ENCODE assay signal across 11 cellular contexts in the genomic region with DNA sequence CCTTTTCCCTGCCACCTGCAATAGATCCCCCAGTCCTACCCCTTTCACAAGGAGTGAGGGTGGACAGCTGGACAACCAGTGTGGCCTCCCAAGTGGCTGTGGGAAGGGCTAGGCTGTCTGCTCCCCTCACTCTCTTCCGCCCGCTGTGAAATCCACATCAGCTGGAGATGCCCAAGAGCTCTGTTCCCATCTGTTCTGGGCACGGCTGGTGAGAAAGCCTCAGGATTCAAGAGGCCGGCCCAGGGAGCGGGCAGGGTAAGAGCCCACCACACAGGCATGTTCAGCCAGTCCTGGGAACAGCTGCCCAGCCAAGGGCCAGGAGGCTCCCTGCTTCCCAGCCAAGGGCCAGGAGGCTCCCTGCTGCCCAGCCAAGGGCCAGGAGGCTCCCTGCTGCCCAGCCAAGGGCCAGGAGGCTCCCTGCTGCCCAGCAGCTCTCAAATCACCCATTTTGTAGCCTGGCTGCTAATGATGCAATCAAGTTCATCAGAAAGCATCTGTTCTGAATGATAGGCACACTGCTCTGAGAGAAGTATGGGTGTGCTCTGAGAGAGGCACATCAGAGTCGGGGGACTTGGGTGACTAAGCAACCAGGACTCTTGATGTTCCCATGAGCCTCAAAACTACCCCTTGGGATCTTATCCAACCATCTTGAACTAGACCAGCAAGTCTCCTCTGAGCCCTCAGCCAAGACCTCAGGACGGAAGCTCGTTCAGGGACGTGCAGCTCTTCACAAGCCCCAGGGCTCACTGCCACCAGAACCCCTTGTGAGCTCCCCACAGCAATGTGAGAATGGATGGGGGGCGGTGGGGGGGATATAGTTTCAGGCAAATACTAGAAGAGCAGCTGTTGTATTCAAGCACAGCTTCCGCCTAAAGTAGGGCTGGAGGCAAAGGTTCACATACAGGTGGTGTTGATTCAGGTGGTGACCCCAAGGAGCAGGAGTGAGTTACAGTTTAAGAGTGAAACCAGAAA. TPM values are rescaled to one million over a fixed set of nuclear protein-coding genes. Genes with fewer than 3 reads are reported as not detected.
DNase-seq lines count a peak whose midpoint lies in the region; ATAC-seq and TF ChIP-seq lines count a peak whose summit lies in the region.
"Had no signal": no experiment of that assay in that cellular context is flagged by ENCODE, and none has a peak within 500 bp of the region (broad histone marks: within the 10 kb centered on the region; RNA-seq: fewer than 3 reads in every experiment).

No MANE protein-coding gene starts in this region.

- ATAC-seq in GM18505 (IDR thresholded peaks at IDR 0.05; ENCODE audit: unreplicated experiment) (peak; percentile 32), GM21447 (IDR thresholded peaks at IDR 0.05; ENCODE audit: unreplicated experiment) (peak; percentile 40), HG03159 (IDR thresholded peaks at IDR 0.05; ENCODE audit: unreplicated experiment) (peak; percentile 46), GM19324 (IDR thresholded peaks at IDR 0.05; ENCODE audit: low FRiP score, unreplicated experiment) (no peak)

- H3K9me3 ChIP-seq in left ventricle myocardium inferior (replicated peaks): no peaks in the 10 kb centered on the region
- no peaks in the 10 kb centered on the region for H3K9me3 ChIP-seq in effector memory CD4-positive, alpha-beta T cell (ENCODE audit: control insufficient read depth, low read length)

- DNase-seq in left ventricle myocardium inferior: no peak
- no peak for DNase-seq in H7
- no peak for DNase-seq in effector memory CD4-positive, alpha-beta T cell
- DNase-seq in ACHN: no peak
- DNase-seq: Calu3, NCI-H1092 had no signal

- H3K27me3 ChIP-seq in left ventricle myocardium inferior (ENCODE audit: low read depth): peaks cover 57% of the 10 kb centered on the region
- H3K27me3 ChIP-seq in H7 (ENCODE audit: control insufficient read depth, insufficient read depth, low read length): no peaks in the 10 kb centered on the region
- H3K27me3 ChIP-seq in effector memory CD4-positive, alpha-beta T cell (replicated peaks; ENCODE audit: control insufficient read depth, insufficient read depth, low read length, poor library complexity, severe bottlenecking): no peaks in the 10 kb centered on the region

- TF ChIP-seq POLR2A in GM18505 (IDR thresholded peaks at IDR 0.05; ENCODE audit: borderline replicate concordance, extremely low read depth, insufficient read depth, insufficient read length): no peak

- H3K4me3 ChIP-seq in left ventricle myocardium inferior (no peak overlapping the region), H7 (ENCODE audit: insufficient read depth, low read depth, low read length) (no peak overlapping the region)
- no peak overlapping the region for H3K4me3 ChIP-seq in effector memory CD4-positive, alpha-beta T cell (ENCODE audit: insufficient read depth, low read depth, low read length, poor library complexity, severe bottlenecking)
- H3K4me3 ChIP-seq: SK-N-MC had no signal

- H3K36me3 ChIP-seq in left ventricle myocardium inferior (no peaks in the 10 kb centered on the region), H7 (replicated peaks; ENCODE audit: control insufficient read depth, insufficient read depth, low read length) (no peaks in the 10 kb centered on the region)
- no peaks in the 10 kb centered on the region for H3K36me3 ChIP-seq in effector memory CD4-positive, alpha-beta T cell (ENCODE audit: control insufficient read depth, insufficient read depth, low read length)

- intact Hi-C loops in left ventricle myocardium inferior (cut with micrococcal nuclease): no loop called here

- in situ Hi-C loops in ACHN (cut with HindIII; ENCODE audit: low pct_ligation_motif_present, low pct_unique_long_range_greater_than_20kb, low sequenced_read_pairs): no loop called here

- peak overlapping the region; percentile 57 for H3K27ac ChIP-seq in left ventricle myocardium inferior (replicated peaks)
- H3K27ac ChIP-seq in effector memory CD4-positive, alpha-beta T cell (ENCODE audit: insufficient read depth, low read length, poor library complexity, severe bottlenecking): no peak overlapping the region
- H3K27ac ChIP-seq: SK-N-MC had no signal

- H3K4me1 ChIP-seq in left ventricle myocardium inferior: peaks cover 20% of the 10 kb centered on the region
- no peaks in the 10 kb centered on the region for H3K4me1 ChIP-seq in effector memory CD4-positive, alpha-beta T cell (ENCODE audit: control insufficient read depth, insufficient read depth, low read length, poor library complexity, severe bottlenecking)

- no peak for TF ChIP-seq CTCF in left ventricle myocardium inferior (IDR thresholded peaks at IDR 0.05; ENCODE audit: borderline replicate concordance)

RNA-seq across cellular contexts. Expression of a gene that starts 52.4 kb away (rescaled TPM):
- 13.4 TPM for total RNA-seq in left ventricle myocardium inferior
- 49.4 and 70.9 TPM in 2 replicates for total RNA-seq in H7 (2014; rRNA removed; shearing (Covaris generic))
